In genomic region chr10:127149613-127150081, GRCh38 we compare ENCODE assay signal across 1 cellular context.
TF ChIP-seq lines count a peak whose summit lies in the region.

No MANE protein-coding gene starts in this region.

TF ChIP-seq in SK-N-SH, 30 proteins besides CTCF, POLR2A, EP300 and RAD21 (continued from another document):
- no peak for TF ChIP-seq EZH2phosphoT487 (IDR thresholded peaks at IDR 0.05; ENCODE audit: borderline replicate concordance, low read depth)
- TF ChIP-seq NFIC (IDR thresholded peaks at IDR 0.05; ENCODE audit: borderline replicate concordance): no peak
